In the genomic region with DNA sequence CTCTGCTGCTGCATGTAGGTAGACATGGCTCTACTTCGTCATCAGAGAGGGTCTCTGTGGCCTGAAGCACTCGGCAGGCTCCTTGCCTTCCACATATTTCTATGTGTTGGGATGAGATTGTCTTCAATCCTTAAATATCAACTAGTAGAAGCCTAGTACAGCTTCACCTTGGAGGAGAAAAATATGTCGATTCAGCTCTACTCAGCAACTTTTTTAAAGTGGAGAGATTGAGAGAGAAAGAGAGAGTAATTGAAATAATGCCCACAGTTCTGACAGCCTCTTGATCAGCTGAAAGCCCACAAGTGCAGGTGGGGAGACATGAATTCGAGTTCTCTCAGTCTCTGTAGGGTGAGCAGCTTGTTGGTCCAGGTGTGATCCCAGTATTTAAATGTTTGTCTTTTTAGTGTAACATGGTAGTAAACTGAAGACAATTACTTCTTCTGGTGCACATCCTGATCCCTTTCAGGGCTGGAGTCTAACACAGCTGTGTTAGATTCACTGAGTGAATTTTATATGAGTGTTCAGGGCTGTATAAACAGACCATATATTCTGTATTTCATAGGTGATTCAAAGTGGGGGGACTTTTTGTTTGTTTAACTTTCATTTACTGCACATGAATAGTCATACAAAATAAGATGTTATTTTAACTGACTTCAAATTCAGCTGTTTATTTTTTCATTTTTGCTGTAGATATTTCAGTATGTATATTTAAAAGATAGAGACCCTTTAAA, we compare ENCODE assay signal across 16 cellular contexts.
DNase-seq lines count a peak whose midpoint lies in the region; ATAC-seq, FAIRE-seq and TF ChIP-seq lines count a peak whose summit lies in the region.
"Had no signal": no experiment of that assay in that cellular context is flagged by ENCODE, and none has a peak within 500 bp of the region (broad histone marks: within the 10 kb centered on the region; RNA-seq: fewer than 3 reads in every experiment).

No MANE protein-coding gene starts in this region.

- peak overlapping the region; percentile 43 for H3K27ac Mint-ChIP-seq in activated naive CD8-positive, alpha-beta T cell treated with anti-CD3 and anti-CD28 coated beads, Interleukin-2, amount 50 U/mL, for 24 hours
- H3K27ac Mint-ChIP-seq in nephron progenitor cell = peak overlapping the region; percentile 90
- H3K27ac Mint-ChIP-seq: activated naive CD8-positive, alpha-beta T cell treated with anti-CD3 and anti-CD28 coated beads, Interleukin-2, amount 10 ng/mL, durations not matched to agents 7 days and 5 days had no signal

- H3K9me3 Mint-ChIP-seq in activated naive CD8-positive, alpha-beta T cell treated with anti-CD3 and anti-CD28 coated beads, Interleukin-2, amount 50 U/mL, for 24 hours = no peaks in the 10 kb centered on the region
- no peaks in the 10 kb centered on the region for H3K9me3 Mint-ChIP-seq in nephron progenitor cell
- H3K9me3 Mint-ChIP-seq: activated naive CD8-positive, alpha-beta T cell treated with anti-CD3 and anti-CD28 coated beads, Interleukin-2, amount 10 ng/mL, durations not matched to agents 7 days and 5 days had no signal

- peaks cover 16% of the 10 kb centered on the region for H3K36me3 Mint-ChIP-seq in activated naive CD8-positive, alpha-beta T cell treated with anti-CD3 and anti-CD28 coated beads, Interleukin-2, amount 50 U/mL, for 24 hours (ENCODE audit: low read depth)
- H3K36me3 Mint-ChIP-seq in nephron progenitor cell (ENCODE audit: low read depth) = peaks cover 56% of the 10 kb centered on the region

- TF ChIP-seq POLR2A in GM12891 (IDR thresholded peaks at IDR 0.05; ENCODE audit: low read depth, low read length) = no peak

- no peak overlapping the region for H3K4me3 Mint-ChIP-seq in activated naive CD8-positive, alpha-beta T cell treated with anti-CD3 and anti-CD28 coated beads, Interleukin-2, amount 50 U/mL, for 24 hours
- H3K4me3 Mint-ChIP-seq in nephron progenitor cell = no peak overlapping the region
- H3K4me3 Mint-ChIP-seq: activated naive CD8-positive, alpha-beta T cell treated with anti-CD3 and anti-CD28 coated beads, Interleukin-2, amount 10 ng/mL, durations not matched to agents 7 days and 5 days had no signal

- peaks cover 59% of the 10 kb centered on the region for H3K4me1 Mint-ChIP-seq in activated naive CD8-positive, alpha-beta T cell treated with anti-CD3 and anti-CD28 coated beads, Interleukin-2, amount 50 U/mL, for 24 hours
- peaks cover 40% of the 10 kb centered on the region for H3K4me1 Mint-ChIP-seq in nephron progenitor cell

- FAIRE-seq in GM12891 (lab: Jason Lieb, UNC) = peak; percentile 72
- FAIRE-seq: islet of Langerhans, small intestine had no signal

- TF ChIP-seq CTCF in nephron progenitor cell (IDR thresholded peaks at IDR 0.05) = no peak

- peak; percentile 38 for ATAC-seq in HG03280 (IDR thresholded peaks at IDR 0.05; ENCODE audit: unreplicated experiment)
- ATAC-seq in activated naive CD8-positive, alpha-beta T cell treated with anti-CD3 and anti-CD28 coated beads, Interleukin-2, amount 50 U/mL, for 24 hours = no peak
- ATAC-seq: PC-3; stimulated activated naive CD8-positive, alpha-beta T cell treated with anti-CD3 and anti-CD28 coated beads, Interleukin-15, Interleukin-2, amounts not matched to agents 100 U/mL and 50 U/mL, for 24 hours had no signal

- DNase-seq in GM12891 (ENCODE audit: insufficient read length, low spot score) = no peak
- DNase-seq in activated naive CD8-positive, alpha-beta T cell treated with anti-CD3 and anti-CD28 coated beads, Interleukin-2, amount 50 U/mL, for 24 hours = no peak
- no peak for DNase-seq in nephron progenitor cell
- no peak for DNase-seq in effector CD8-positive, alpha-beta T cell (lab: John Stamatoyannopoulos, UW)
- no peak for DNase-seq in NCI-H146 treated with DMSO at 0.1 percent for 48 hours (lab: John Stamatoyannopoulos, UW; ENCODE audit: unreplicated experiment)
- no peak for DNase-seq in NCI-H146 (lab: John Stamatoyannopoulos, UW)
- DNase-seq: activated naive CD8-positive, alpha-beta T cell treated with anti-CD3 and anti-CD28 coated beads, Interleukin-2, amount 10 ng/mL, durations not matched to agents 7 days and 5 days; NCI-H187 treated with DMSO at 0.1 percent for 48 hours; NCI-H510A treated with DMSO at 0.1 percent for 48 hours; PC-3; SK-N-SH; small intestine; stimulated activated naive CD8-positive, alpha-beta T cell treated with anti-CD3 and anti-CD28 coated beads, Interleukin-15, Interleukin-2, amounts not matched to agents 100 U/mL and 50 U/mL, for 24 hours; WERI-Rb-1 had no signal

- H3K27me3 Mint-ChIP-seq in activated naive CD8-positive, alpha-beta T cell treated with anti-CD3 and anti-CD28 coated beads, Interleukin-2, amount 50 U/mL, for 24 hours = no peaks in the 10 kb centered on the region
- peaks cover 2% of the 10 kb centered on the region for H3K27me3 Mint-ChIP-seq in nephron progenitor cell (ENCODE audit: low read depth, poor library complexity)
- H3K27me3 Mint-ChIP-seq: activated naive CD8-positive, alpha-beta T cell treated with anti-CD3 and anti-CD28 coated beads, Interleukin-2, amount 10 ng/mL, durations not matched to agents 7 days and 5 days had no signal

TF ChIP-seq in GM12891, 5 proteins besides CTCF, POLR2A, EP300 and RAD21:
- TF ChIP-seq SPI1 (IDR thresholded peaks at IDR 0.05; ENCODE audit: low read depth, low read length) = no peak
- TF ChIP-seq POU2F2 (IDR thresholded peaks at IDR 0.05; ENCODE audit: low read depth, low read length) = no peak
- no peak for TF ChIP-seq TAF1 (IDR thresholded peaks at IDR 0.05; ENCODE audit: low read depth, low read length)
- no peak for TF ChIP-seq POLR2AphosphoS5 (IDR thresholded peaks at IDR 0.05; ENCODE audit: low read depth, low read length)
- no peak for TF ChIP-seq PAX5 (IDR thresholded peaks at IDR 0.05; ENCODE audit: insufficient read depth, low read length, severe bottlenecking)
